20 cellular contexts compared by ENCODE assay signal in the genomic region with DNA sequence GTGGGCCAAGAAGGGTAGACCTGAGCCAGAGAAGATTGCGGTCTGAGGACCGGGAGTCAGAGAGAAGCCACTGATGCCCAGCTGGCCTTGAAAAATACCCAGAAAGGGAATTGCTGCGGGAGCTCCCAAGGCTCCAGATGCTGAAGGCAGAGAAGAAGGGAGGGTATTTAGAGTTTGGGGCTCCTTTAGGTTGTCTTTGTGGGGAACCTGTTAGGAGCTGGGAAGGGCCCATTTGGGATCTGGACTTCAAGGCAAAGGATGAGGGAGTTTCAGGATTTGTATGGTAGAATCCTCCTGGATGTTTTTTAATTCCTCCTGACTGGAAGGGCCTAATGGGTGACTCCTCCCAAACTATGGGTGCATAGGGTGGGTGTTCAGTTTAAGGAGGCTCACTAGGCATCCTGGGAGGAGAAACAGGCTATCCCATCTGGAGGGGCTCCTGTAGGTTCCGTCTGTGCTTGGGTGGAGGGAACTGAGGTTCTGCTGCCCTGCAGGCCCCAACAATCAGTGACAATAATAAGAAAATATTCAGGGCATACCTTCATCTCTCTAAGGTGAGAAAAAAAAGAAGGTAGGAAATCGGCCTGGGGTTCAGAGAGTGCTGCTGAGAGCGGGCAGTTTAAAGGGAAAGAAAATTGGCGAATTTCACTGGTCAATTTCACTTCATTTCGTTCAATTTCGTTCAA. TPM values are rescaled to one million over a fixed set of nuclear protein-coding genes. Genes with fewer than 3 reads are reported as not detected.
"Had no signal": no experiment of that assay in that cellular context is flagged by ENCODE, and none has a peak within 500 bp of the region (broad histone marks: within the 10 kb centered on the region; RNA-seq: fewer than 3 reads in every experiment).

No MANE protein-coding gene starts in this region.

- H3K4me3 Mint-ChIP-seq: activated CD8-positive, alpha-beta T cell treated with anti-CD3 and anti-CD28 coated beads, Interleukin-2, amount 10 ng/mL, durations not matched to agents 7 days and 5 days; activated naive CD4-positive, alpha-beta T cell treated with anti-CD3 and anti-CD28 coated beads for 36 hours had no signal

- H3K27ac ChIP-seq: brain microvascular endothelial cell, lower lobe of right lung, sigmoid colon, suprapubic skin, upper lobe of right lung had no signal

- H3K4me3 ChIP-seq: lower lobe of right lung, sigmoid colon, suprapubic skin, upper lobe of right lung had no signal

- H3K9me3 Mint-ChIP-seq: activated naive CD4-positive, alpha-beta T cell treated with anti-CD3 and anti-CD28 coated beads for 36 hours; activated T-helper 17 cell treated with anti-CD3 and anti-CD28 coated beads, Interleukin-2, amount 50 U/mL, for 72 hours had no signal

- DNase-seq: activated CD4-positive, alpha-beta T cell treated with anti-CD3 and anti-CD28 coated beads for 1 hour; activated CD8-positive, alpha-beta memory T cell treated with anti-CD3 and anti-CD28 coated beads, Interleukin-2, amount 50 U/mL, for 48 hours; activated CD8-positive, alpha-beta T cell treated with anti-CD3 and anti-CD28 coated beads, Interleukin-2, amount 10 ng/mL, durations not matched to agents 7 days and 5 days; activated naive CD4-positive, alpha-beta T cell treated with anti-CD3 and anti-CD28 coated beads for 36 hours; amniotic stem cell; brain microvascular endothelial cell; cerebellar nuclear complex; left cardiac atrium; lower lobe of right lung; midbrain; naive B cell; sigmoid colon; stimulated activated naive CD4-positive, alpha-beta T cell treated with Interleukin-2 at 50 U/mL for 16 hours; upper lobe of right lung had no signal

- H3K36me3 ChIP-seq: brain microvascular endothelial cell, lower lobe of right lung, sigmoid colon, suprapubic skin, upper lobe of right lung had no signal

- H3K9me3 ChIP-seq: lower lobe of right lung, sigmoid colon, suprapubic skin, upper lobe of right lung had no signal

- H3K27ac Mint-ChIP-seq: activated CD8-positive, alpha-beta T cell treated with anti-CD3 and anti-CD28 coated beads, Interleukin-2, amount 10 ng/mL, durations not matched to agents 7 days and 5 days; activated naive CD4-positive, alpha-beta T cell treated with anti-CD3 and anti-CD28 coated beads for 36 hours; activated T-helper 17 cell treated with anti-CD3 and anti-CD28 coated beads, Interleukin-2, amount 50 U/mL, for 72 hours had no signal

- ATAC-seq: activated CD8-positive, alpha-beta T cell treated with anti-CD3 and anti-CD28 coated beads, Interleukin-2, amount 10 ng/mL, durations not matched to agents 7 days and 5 days; activated T-helper 17 cell treated with anti-CD3 and anti-CD28 coated beads, Interleukin-2, amount 50 U/mL, for 72 hours; left cardiac atrium; lower lobe of right lung; upper lobe of right lung had no signal

RNA-seq across cellular contexts. Expression of gene FOXE3, which starts 26.9 kb away (rescaled TPM):
- total RNA-seq: activated CD8-positive, alpha-beta T cell treated with anti-CD3 and anti-CD28 coated beads, Interleukin-2, amount 10 ng/mL, durations not matched to agents 7 days and 5 days; activated naive CD4-positive, alpha-beta T cell treated with anti-CD3 and anti-CD28 coated beads for 36 hours; activated T-helper 17 cell treated with anti-CD3 and anti-CD28 coated beads, Interleukin-2, amount 50 U/mL, for 72 hours; dermis microvascular lymphatic vessel endothelial cell; left cardiac atrium; lower lobe of right lung; omental fat pad; sigmoid colon; SK-MEL-5; suprapubic skin; upper lobe of right lung had no signal
- polyA plus RNA-seq: esophagus had no signal
